9 cellular contexts compared by ENCODE assay signal in genomic region chr3:32018723-32019564, GRCh38. TPM values are rescaled to one million over a fixed set of nuclear protein-coding genes. Genes with fewer than 3 reads are reported as not detected.
DNase-seq lines count a peak whose midpoint lies in the region; ATAC-seq and TF ChIP-seq lines count a peak whose summit lies in the region.
"Had no signal": no experiment of that assay in that cellular context is flagged by ENCODE, and none has a peak within 500 bp of the region (broad histone marks: within the 10 kb centered on the region; RNA-seq: fewer than 3 reads in every experiment).

No MANE protein-coding gene starts in this region.

- no peak overlapping the region for H3K9ac ChIP-seq in SU-DHL-6 (ENCODE audit: low read length)

- ATAC-seq in GM21723 (IDR thresholded peaks at IDR 0.05; ENCODE audit: unreplicated experiment) = no peak
- ATAC-seq in GM18505 (IDR thresholded peaks at IDR 0.05; ENCODE audit: unreplicated experiment) = no peak

- no peaks in the 10 kb centered on the region for H3K36me3 ChIP-seq in SU-DHL-6 (ENCODE audit: low read length)

- no peaks in the 10 kb centered on the region for H3K9me2 ChIP-seq in SU-DHL-6 (replicated peaks; ENCODE audit: insufficient read depth, low read length)

- H3K27me3 ChIP-seq in SU-DHL-6 (ENCODE audit: low read length) = no peaks in the 10 kb centered on the region

- TF ChIP-seq POLR2A in GM18505 (IDR thresholded peaks at IDR 0.05; ENCODE audit: borderline replicate concordance, extremely low read depth, insufficient read depth, insufficient read length) = no peak

- no peak overlapping the region for H3K27ac ChIP-seq in SU-DHL-6 (ENCODE audit: low read depth, low read length)

- H2AFZ ChIP-seq in SU-DHL-6 (ENCODE audit: low read depth, low read length, severe bottlenecking) = no peak overlapping the region

- no peaks in the 10 kb centered on the region for H3K79me2 ChIP-seq in SU-DHL-6 (ENCODE audit: insufficient read depth, low read length)

- DNase-seq in SHP77 (lab: John Stamatoyannopoulos, UW) = peak; percentile 22 to 41
- DNase-seq in SHP77 treated with DMSO at 0.1 percent for 48 hours (lab: John Stamatoyannopoulos, UW) = no peak
- peak; percentile 79 for DNase-seq in KBM-7
- DNase-seq in fibroblast of villous mesenchyme (ENCODE audit: low read depth) = peak; percentile 73
- DNase-seq in pons (ENCODE audit: low spot score) = peak; percentile 80
- DNase-seq: activated naive CD8-positive, alpha-beta T cell treated with anti-CD3 and anti-CD28 coated beads, Interleukin-2, amount 10 ng/mL, durations not matched to agents 7 days and 5 days had no signal

- H3F3A ChIP-seq in SU-DHL-6 (ENCODE audit: insufficient read depth) = no peaks in the 10 kb centered on the region

- no peak overlapping the region for H3K4me2 ChIP-seq in SU-DHL-6 (ENCODE audit: low read depth, low read length, poor library complexity, severe bottlenecking)

- H3K4me3 ChIP-seq in SU-DHL-6 (ENCODE audit: insufficient read depth, low read length, poor library complexity, severe bottlenecking) (no peak overlapping the region), fibroblast of villous mesenchyme (ENCODE audit: low read depth, low read length) (no peak overlapping the region)

- TF ChIP-seq CTCF in SU-DHL-6 (IDR thresholded peaks at IDR 0.05; ENCODE audit: insufficient read depth, low read length, poor library complexity, severe bottlenecking) (peak; percentile 71), fibroblast of villous mesenchyme (IDR thresholded peaks at IDR 0.05; ENCODE audit: insufficient read depth, low read depth, low read length) (peak; percentile 74)

- H4K20me1 ChIP-seq in SU-DHL-6 (ENCODE audit: low read depth, low read length) = no peaks in the 10 kb centered on the region

- in situ Hi-C loops in KBM-7 (cut with MboI; ENCODE audit: low pct_unique_long_range_greater_than_20kb, low sequenced_read_pairs) = no loop called here

- no peaks in the 10 kb centered on the region for H3K9me3 ChIP-seq in SU-DHL-6 (ENCODE audit: insufficient read depth, low read length)

RNA-seq across cellular contexts. Expression of gene ZNF860, which starts 37.4 kb away (rescaled TPM):
- total RNA-seq in fibroblast of villous mesenchyme = 0.86 and 0.97 TPM in 2 replicates
- total RNA-seq: activated naive CD8-positive, alpha-beta T cell treated with anti-CD3 and anti-CD28 coated beads, Interleukin-2, amount 10 ng/mL, durations not matched to agents 7 days and 5 days had no signal

RNA-seq across cellular contexts. Expression of gene OSBPL10, which starts 37.9 kb away (rescaled TPM):
- 7.3 and 16.8 TPM in 2 replicates for total RNA-seq in fibroblast of villous mesenchyme
